Comparison of ENCODE assay signal across 12 cellular contexts in the genomic region with DNA sequence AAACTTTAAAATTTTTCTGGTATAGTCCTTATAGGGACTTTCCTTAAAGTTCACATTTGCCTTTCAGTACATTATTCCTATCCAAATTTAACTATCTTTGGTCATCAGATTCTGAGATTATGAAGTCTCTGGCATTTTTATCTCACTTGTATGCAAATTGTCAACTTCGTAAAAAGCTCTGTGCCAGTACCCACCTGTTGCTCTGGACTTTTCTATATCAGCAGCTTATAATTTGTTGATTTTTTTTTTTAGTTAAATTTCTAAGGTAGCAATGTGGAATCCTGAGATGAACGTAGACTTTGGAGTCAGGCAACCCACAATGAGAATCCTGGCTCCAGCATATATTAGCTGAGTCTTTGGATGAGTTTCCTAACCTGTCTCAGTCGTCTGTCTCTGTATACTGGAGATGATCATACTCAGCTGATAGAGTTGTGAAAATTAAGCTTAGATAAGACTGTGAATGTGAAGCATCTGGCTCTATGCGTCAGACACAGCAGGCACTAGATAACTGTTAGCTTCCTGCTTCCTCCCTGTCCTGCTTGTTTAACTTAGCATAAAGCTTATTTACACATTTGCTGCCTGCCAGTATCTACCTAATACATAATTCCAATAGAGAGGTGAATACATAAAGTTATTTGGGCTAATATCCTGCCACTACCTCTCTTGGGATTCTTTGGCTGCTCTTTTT. TPM values are rescaled to one million over a fixed set of nuclear protein-coding genes. Genes with fewer than 3 reads are reported as not detected.
DNase-seq lines count a peak whose midpoint lies in the region; ATAC-seq, FAIRE-seq and TF ChIP-seq lines count a peak whose summit lies in the region.
"Had no signal": no experiment of that assay in that cellular context is flagged by ENCODE, and none has a peak within 500 bp of the region (broad histone marks: within the 10 kb centered on the region; RNA-seq: fewer than 3 reads in every experiment).

No MANE protein-coding gene starts in this region.

- DNase-seq in CD4-positive, alpha-beta T cell, result no peak
- peak; percentile 76 for DNase-seq in NCI-H226
- DNase-seq in endothelial cell of umbilical vein (ENCODE audit: low read depth, low spot score), result no peak
- DNase-seq in HepG2 (ENCODE audit: low spot score), result no peak
- DNase-seq in stimulated activated CD4-positive, alpha-beta T cell treated with anti-CD3 and anti-CD28 coated beads, Interleukin-15, amount 100 ng/mL, for 24 hours, result no peak
- DNase-seq in vagina (ENCODE audit: extremely low spot score in 2 of 2), result no peak
- no peak for DNase-seq in stimulated activated CD4-positive, alpha-beta T cell treated with anti-CD3 and anti-CD28 coated beads, Interleukin-2, amount 100 ng/mL, for 24 hours
- no peak for DNase-seq in activated CD4-positive, alpha-beta T cell treated with anti-CD3 and anti-CD28 coated beads for 4 hours
- DNase-seq: activated T-cell treated with anti-CD3 and anti-CD28 coated beads, Interleukin-2, amount 50 U/mL, for 24 hours; NCI-H1930; WERI-Rb-1 had no signal

- WGBS in HepG2 (ENCODE audit: low lambda C conversion rate), result 83% methylated on average over 4 of the region's 4 CpGs

- no peak overlapping the region for H3K4me3 Mint-ChIP-seq in CD4-positive, alpha-beta T cell
- H3K4me3 Mint-ChIP-seq: activated T-cell treated with anti-CD3 and anti-CD28 coated beads, Interleukin-2, amount 50 U/mL, for 24 hours; memory B cell had no signal

- H3K4me1 ChIP-seq in endothelial cell of umbilical vein (ENCODE audit: control insufficient read depth, extremely low read depth, insufficient read depth, low read length), result no peaks in the 10 kb centered on the region
- H3K4me1 ChIP-seq in HepG2 (ENCODE audit: insufficient read depth, low read length), result peaks cover 16% of the 10 kb centered on the region
- peaks cover 8% of the 10 kb centered on the region for H3K4me1 ChIP-seq in vagina

- H3K27me3 Mint-ChIP-seq in CD4-positive, alpha-beta T cell, result no peaks in the 10 kb centered on the region
- H3K27me3 Mint-ChIP-seq: activated T-cell treated with anti-CD3 and anti-CD28 coated beads, Interleukin-2, amount 50 U/mL, for 24 hours; memory B cell had no signal

- H3K9ac ChIP-seq in endothelial cell of umbilical vein (replicated peaks; ENCODE audit: extremely low read depth, insufficient read depth, low read length) (no peak overlapping the region), HepG2 (ENCODE audit: insufficient read depth, low read depth, low read length) (no peak overlapping the region)

- no peak overlapping the region for H3K27ac ChIP-seq in CD4-positive, alpha-beta T cell (ENCODE audit: low read depth, low read length)
- H3K27ac ChIP-seq in endothelial cell of umbilical vein (ENCODE audit: insufficient read depth, low read depth, low read length) (no peak overlapping the region), HepG2 (ENCODE audit: extremely low read length, insufficient read depth, low read length) (no peak overlapping the region), vagina (no peak overlapping the region)

- H3K9me1 ChIP-seq in endothelial cell of umbilical vein (replicated peaks; ENCODE audit: control insufficient read depth, extremely low read depth, insufficient read depth, low read length), result no peaks in the 10 kb centered on the region

- BruUV-seq in endothelial cell of umbilical vein (replicated peaks; lab: Mats Ljungman, UMichigan), result no TSS peak
- no TSS peak for BruUV-seq in HepG2 (replicated peaks; lab: Mats Ljungman, UMichigan)

- TF ChIP-seq EP300 in HepG2 (IDR thresholded peaks at IDR 0.05; ENCODE audit: low read depth in 2 of 2, low read length in 2 of 2), result no peak
- TF ChIP-seq EP300 in HepG2 (CRISPR knock-in tag; IDR thresholded peaks at IDR 0.05; ENCODE audit: borderline replicate concordance), result no peak

- H3K4me1 Mint-ChIP-seq in CD4-positive, alpha-beta T cell (ENCODE audit: low read depth), result peaks cover 65% of the 10 kb centered on the region

- H3K9me3 ChIP-seq in CD4-positive, alpha-beta T cell (ENCODE audit: control insufficient read depth, low read length), result no peaks in the 10 kb centered on the region
- H3K9me3 ChIP-seq in endothelial cell of umbilical vein (replicated peaks; ENCODE audit: control insufficient read depth, insufficient read depth, low read length), result no peaks in the 10 kb centered on the region
- H3K9me3 ChIP-seq in HepG2 (ENCODE audit: low read length), result no peaks in the 10 kb centered on the region
- H3K9me3 ChIP-seq in vagina, result no peaks in the 10 kb centered on the region

- H3K27me3 ChIP-seq in CD4-positive, alpha-beta T cell (ENCODE audit: control insufficient read depth, insufficient read depth, low read length), result no peaks in the 10 kb centered on the region
- no peaks in the 10 kb centered on the region for H3K27me3 ChIP-seq in endothelial cell of umbilical vein (ENCODE audit: control insufficient read depth in 2 of 2, insufficient read depth in 2 of 2, low read length in 2 of 2)
- H3K27me3 ChIP-seq in HepG2 (ENCODE audit: control insufficient read depth in 1 of 2, insufficient read depth in 2 of 2, low read length in 2 of 2), result no peaks in the 10 kb centered on the region
- no peaks in the 10 kb centered on the region for H3K27me3 ChIP-seq in vagina

- H2AFZ ChIP-seq in endothelial cell of umbilical vein (ENCODE audit: low read depth, low read length) (no peak overlapping the region), HepG2 (ENCODE audit: low read length) (no peak overlapping the region)

- intact Hi-C loops in CD4-positive, alpha-beta T cell (cut with DNase I, micrococcal nuclease), result no loop called here
- intact Hi-C loops in endothelial cell of umbilical vein (cut with micrococcal nuclease) (no loop called here), HepG2 (cut with micrococcal nuclease; ENCODE audit: unreplicated experiment) (no loop called here), vagina (cut with DNase I) (no loop called here)

- TF ChIP-seq RAD21 in HepG2 (CRISPR knock-in tag; IDR thresholded peaks at IDR 0.05), result no peak

- no peak for ATAC-seq in CD4-positive, alpha-beta T cell (ENCODE audit: poor library complexity)
- no peak for ATAC-seq in HepG2

- POLR2A ChIA-PET in CD4-positive, alpha-beta T cell (lab: Charles Lee), result no interaction called here
- POLR2A ChIA-PET in endothelial cell of umbilical vein (lab: Charles Lee) (no interaction called here), HepG2 (lab: Yijun Ruan, JAX) (no interaction called here)

- peak overlapping the region; percentile 13 for H3K27ac Mint-ChIP-seq in CD4-positive, alpha-beta T cell
- H3K27ac Mint-ChIP-seq: activated T-cell treated with anti-CD3 and anti-CD28 coated beads, Interleukin-2, amount 50 U/mL, for 24 hours had no signal

- TF ChIP-seq POLR2A in endothelial cell of umbilical vein (IDR thresholded peaks at IDR 0.05; ENCODE audit: low read depth, low read length), result no peak
- TF ChIP-seq POLR2A in HepG2 (IDR thresholded peaks at IDR 0.05; ENCODE audit: insufficient read depth in 1 of 2, low read depth in 2 of 2, low read length in 2 of 2), result no peak
- no peak for TF ChIP-seq POLR2A in vagina (IDR thresholded peaks at IDR 0.05)

- no peaks in the 10 kb centered on the region for H3K9me3 Mint-ChIP-seq in CD4-positive, alpha-beta T cell
- H3K9me3 Mint-ChIP-seq: activated T-cell treated with anti-CD3 and anti-CD28 coated beads, Interleukin-2, amount 50 U/mL, for 24 hours; memory B cell had no signal

- H3K36me3 Mint-ChIP-seq in CD4-positive, alpha-beta T cell (ENCODE audit: low read depth), result peaks cover 27% of the 10 kb centered on the region

- H3K4me2 ChIP-seq in endothelial cell of umbilical vein (ENCODE audit: insufficient read depth, low read length) (no peak overlapping the region), HepG2 (ENCODE audit: low read depth, low read length) (no peak overlapping the region)

- FAIRE-seq in endothelial cell of umbilical vein (lab: Jason Lieb, UNC), result peak; percentile 8
- FAIRE-seq in HepG2 (lab: Jason Lieb, UNC), result no peak

- H3K36me3 ChIP-seq in endothelial cell of umbilical vein (ENCODE audit: control insufficient read depth in 2 of 2, extremely low read depth in 1 of 2, insufficient read depth in 2 of 2, low read length in 2 of 2), result no peaks in the 10 kb centered on the region
- H3K36me3 ChIP-seq in HepG2 (replicated peaks in 1 of 2; ENCODE audit: control insufficient read depth in 1 of 2, insufficient read depth in 2 of 2, low read length in 2 of 2), result peaks cover 0 to 7% of the 10 kb centered on the region in 2 experiments; a peak in 3 of 5 replicates
- peaks cover 0 to 5% of the 10 kb centered on the region in 2 donors for H3K36me3 ChIP-seq in vagina

- CTCF ChIA-PET in CD4-positive, alpha-beta T cell (lab: Charles Lee), result no interaction called here
- CTCF ChIA-PET in endothelial cell of umbilical vein (lab: Charles Lee) (interaction anchor here (0.5 to 1.6 kb wide), 5 partner anchors 9 to 55 kb away, joined by 3 to 6 read pairs (median 4); no protein-coding TSS in a partner anchor), HepG2 (lab: Yijun Ruan, JAX; ENCODE audit: low intra/inter-chr PET ratio, low total read pairs) (no interaction called here)

- no peak for TF ChIP-seq CTCF in CD4-positive, alpha-beta T cell (IDR thresholded peaks at IDR 0.05)
- TF ChIP-seq CTCF in endothelial cell of umbilical vein (IDR thresholded peaks at IDR 0.05; ENCODE audit: extremely low read depth in 1 of 2, insufficient read depth in 1 of 2, low read depth in 1 of 2, low read length in 2 of 2) (no peak), HepG2 (CRISPR knock-in tag; IDR thresholded peaks at IDR 0.05) (no peak), vagina (IDR thresholded peaks at IDR 0.05) (no peak)

- in situ Hi-C loops in HepG2 (cut with HindIII; ENCODE audit: extremely low pct_ligation_motif_present, low pct_unique_long_range_greater_than_20kb), result no loop called here

- H4K20me1 ChIP-seq in endothelial cell of umbilical vein (replicated peaks; ENCODE audit: control insufficient read depth, extremely low read depth, insufficient read depth, low read length) (no peaks in the 10 kb centered on the region), HepG2 (ENCODE audit: insufficient read depth, low read length) (0 out of 2 replicates have a peak, but pooled peaks cover 10% of the 10 kb centered on the region)

- peaks cover 78% of the 10 kb centered on the region for H3K79me2 ChIP-seq in endothelial cell of umbilical vein (ENCODE audit: control insufficient read depth, insufficient read depth, low read length)
- H3K79me2 ChIP-seq in HepG2 (ENCODE audit: insufficient read depth, low read length), result peaks cover 25% of the 10 kb centered on the region

- H3K4me3 ChIP-seq in endothelial cell of umbilical vein (replicated peaks in 1 of 3; ENCODE audit: insufficient read depth in 1 of 3, low read depth in 1 of 3, low read length in 3 of 3) (no peak overlapping the region), HepG2 (replicated peaks in 1 of 3; ENCODE audit: insufficient read depth in 1 of 3, low read depth in 2 of 3, low read length in 3 of 3) (no peak overlapping the region), vagina (no peak overlapping the region)

- dilution Hi-C loops in endothelial cell of umbilical vein (cut with MboI; ENCODE audit: extremely low pct_ligation_motif_present, low sequenced_read_pairs), result no loop called here

RNA-seq across cellular contexts. Expression of a gene that starts 59.8 kb away (rescaled TPM):
- total RNA-seq in CD4-positive, alpha-beta T cell, result 100 to 1,000 TPM; 107 TPM
- 81.2 and 96.1 TPM in 2 replicates for total RNA-seq in endothelial cell of umbilical vein
- 43.7 and 46.6 TPM in 2 replicates for polyA plus RNA-seq in endothelial cell of umbilical vein
- polyA plus RNA-seq in endothelial cell of umbilical vein (2011; cell fraction: cytosol; rRNA removed), result 54.9 and 57.5 TPM in 2 replicates
- 201 and 218 TPM in 2 replicates for polyA plus RNA-seq in endothelial cell of umbilical vein (2011; cell fraction: nucleus; rRNA removed)
- polyA plus RNA-seq in endothelial cell of umbilical vein (2012), result 50.9 and 64.9 TPM in 2 replicates
- polyA minus RNA-seq in endothelial cell of umbilical vein, result 61.0 and 63.8 TPM in 2 replicates
- 62.7 TPM for polyA minus RNA-seq in endothelial cell of umbilical vein (2011; cell fraction: cytosol; rRNA and poly(A)+ RNA removed)
- polyA minus RNA-seq in endothelial cell of umbilical vein (2011; cell fraction: nucleus; rRNA and poly(A)+ RNA removed), result 106 and 157 TPM in 2 replicates
- total RNA-seq in HepG2 (2016; rRNA removed; fragmentation: Illumina TruSeq; extraction: Trizol), result 41.4 and 56.6 TPM in 2 replicates
- total RNA-seq in HepG2 (2016; cell fraction: cytosol; rRNA removed; fragmentation: Illumina TruSeq; extraction: Trizol; ENCODE audit: low read depth), result 25.7 and 31.4 TPM in 2 replicates
- 41.7 and 52.5 TPM in 2 replicates for total RNA-seq in HepG2 (2016; cell fraction: insoluble cytoplasmic fraction; rRNA removed; fragmentation: Illumina TruSeq; extraction: Trizol)
- total RNA-seq in HepG2 (2016; cell fraction: membrane; rRNA removed; fragmentation: Illumina TruSeq; extraction: Trizol), result 39.1 and 48.5 TPM in 2 replicates
- 69.9 and 73.0 TPM in 2 replicates for total RNA-seq in HepG2 (2016; cell fraction: nucleus; rRNA removed; fragmentation: Illumina TruSeq; extraction: Trizol)
- polyA plus RNA-seq in HepG2 (2011; rRNA removed), result 45.0 and 47.7 TPM in 2 replicates
- 20.4 and 22.0 TPM in 2 replicates for polyA plus RNA-seq in HepG2 (2011; cell fraction: cytosol; rRNA removed)
- 65.4 and 76.5 TPM in 2 replicates for polyA plus RNA-seq in HepG2 (2011; cell fraction: nucleus; rRNA removed)
- polyA plus RNA-seq in HepG2 (2012), result 28.5 and 28.9 TPM in 2 replicates
- polyA plus RNA-seq in HepG2 (2016; cell fraction: cytosol; fragmentation: Illumina TruSeq; extraction: Trizol; ENCODE audit: low read depth), result 16.6 and 18.4 TPM in 2 replicates
- 45.7 and 50.4 TPM in 2 replicates for polyA plus RNA-seq in HepG2 (2016; cell fraction: insoluble cytoplasmic fraction; fragmentation: Illumina TruSeq; extraction: Trizol; ENCODE audit: low read depth)
- polyA plus RNA-seq in HepG2 (2016; cell fraction: membrane; fragmentation: Illumina TruSeq; extraction: Trizol; ENCODE audit: low read depth), result 24.0 and 32.3 TPM in 2 replicates
- 133 and 146 TPM in 2 replicates for polyA plus RNA-seq in HepG2 (2016; cell fraction: nucleus; fragmentation: Illumina TruSeq; extraction: Trizol; ENCODE audit: insufficient read depth, low read depth)
- polyA minus RNA-seq in HepG2 (2011; rRNA and poly(A)+ RNA removed; ENCODE audit: low replicate concordance), result 31.1 and 72.6 TPM in 2 replicates
- 21.5 and 30.2 TPM in 2 replicates for polyA minus RNA-seq in HepG2 (2011; cell fraction: cytosol; rRNA and poly(A)+ RNA removed)
- polyA minus RNA-seq in HepG2 (2011; cell fraction: nucleus; rRNA and poly(A)+ RNA removed), result 80.9 and 98.8 TPM in 2 replicates
- total RNA-seq in vagina, result 77.6 TPM
